17 cellular contexts compared by ENCODE assay signal in the genomic region with DNA sequence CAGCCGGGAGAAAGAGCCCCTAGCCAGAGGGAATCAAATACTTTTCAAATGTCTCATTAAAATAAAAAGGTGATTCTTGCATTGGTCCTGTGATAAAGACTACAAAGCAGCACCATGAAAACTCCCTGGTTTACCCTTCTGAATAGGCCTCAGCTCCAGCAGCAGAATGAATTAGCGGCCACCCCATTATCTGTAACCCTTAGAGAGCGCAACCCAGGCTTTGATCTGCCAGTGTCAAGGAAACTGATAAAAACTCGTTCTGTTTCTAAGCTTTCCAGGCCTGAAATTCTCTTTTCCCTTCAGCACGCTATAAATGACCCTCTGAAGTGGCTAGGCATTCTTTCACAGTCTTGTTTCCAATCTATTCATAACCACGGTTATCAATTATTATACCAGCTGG.
DNase-seq lines count a peak whose midpoint lies in the region; FAIRE-seq and TF ChIP-seq lines count a peak whose summit lies in the region.
"Had no signal": no experiment of that assay in that cellular context is flagged by ENCODE, and none has a peak within 500 bp of the region (broad histone marks: within the 10 kb centered on the region; RNA-seq: fewer than 3 reads in every experiment).

No MANE protein-coding gene starts in this region.

- no peaks in the 10 kb centered on the region for H3K27me3 Mint-ChIP-seq in neural crest cell (ENCODE audit: low read depth)

- H3K36me3 Mint-ChIP-seq in neural crest cell (ENCODE audit: low read depth), result peaks cover 3% of the 10 kb centered on the region

- H3K27ac ChIP-seq in right atrium auricular region (peak overlapping the region; percentile 56 to 62), kidney (ENCODE audit: low read depth in 2 of 2, low read length in 2 of 2) (no peak overlapping the region)
- H3K27ac ChIP-seq: BLaER1 treated with 17β-estradiol and CSF1 and Interleukin-3, amounts not matched to agents 10 nM and 100 nM had no signal

- no peak overlapping the region for H3K9ac ChIP-seq in kidney (ENCODE audit: low read length in 2 of 2)
- H3K9ac ChIP-seq: BLaER1 treated with 17β-estradiol and CSF1 and Interleukin-3, amounts not matched to agents 10 nM and 100 nM had no signal

- intact Hi-C loops in kidney (cut with DNase I), result no loop called here
- intact Hi-C loops in posterior cingulate gyrus (cut with DNase I), result no loop called here

- H3K4me3 Mint-ChIP-seq in neural crest cell, result peak overlapping the region; percentile 18

- no peak for TF ChIP-seq CTCF in BE2C (IDR thresholded peaks at IDR 0.05; ENCODE audit: low read depth, low read length)
- no peak for TF ChIP-seq CTCF in right atrium auricular region (IDR thresholded peaks at IDR 0.05)
- TF ChIP-seq CTCF in neural crest cell (conservative IDR thresholded peaks at IDR 0.05), result no peak
- no peak for TF ChIP-seq CTCF in kidney (IDR thresholded peaks at IDR 0.05; ENCODE audit: borderline replicate concordance, extremely low read depth, insufficient read depth)

- no peak for FAIRE-seq in kidney (lab: Jason Lieb, UNC)
- FAIRE-seq: A204.1, G401.6, K562 had no signal

- H3K4me1 ChIP-seq in BE2C (peaks cover 9% of the 10 kb centered on the region), right atrium auricular region (peaks cover 0 to 26% of the 10 kb centered on the region in 2 donors), kidney (ENCODE audit: control insufficient read depth in 1 of 2, insufficient read depth in 1 of 2, low read depth in 1 of 2, low read length in 2 of 2) (no peaks in the 10 kb centered on the region)
- H3K4me1 ChIP-seq: BLaER1 treated with 17β-estradiol and CSF1 and Interleukin-3, amounts not matched to agents 10 nM and 100 nM had no signal

- peaks cover 11% of the 10 kb centered on the region for H3K9me3 Mint-ChIP-seq in neural crest cell

- peak; percentile 100 for DNase-seq in BE2C
- DNase-seq in NCI-H2227 treated with DMSO at 0.1 percent for 48 hours (lab: John Stamatoyannopoulos, UW), result peak; percentile 6
- DNase-seq in right atrium auricular region (ENCODE audit: low spot score), result no peak
- DNase-seq in neural crest cell (ENCODE audit: low read depth, low spot score), result no peak
- DNase-seq in LoVo (ENCODE audit: low spot score), result no peak
- no peak for DNase-seq in kidney
- DNase-seq in posterior cingulate gyrus, result no peak
- DNase-seq: DMS79 treated with DMSO at 0.1 percent for 48 hours, GOT3, NCI-H1436, NCI-H2029 treated with DMSO at 0.1 percent for 48 hours, NCI-H524, SHP77 had no signal

- peaks cover 75% of the 10 kb centered on the region for H3K4me1 Mint-ChIP-seq in neural crest cell

- H3K9me3 ChIP-seq in BE2C (peaks cover 8% of the 10 kb centered on the region), right atrium auricular region (no peaks in the 10 kb centered on the region), kidney (ENCODE audit: control insufficient read depth in 1 of 2, low read length in 2 of 2) (no peaks in the 10 kb centered on the region)
- H3K9me3 ChIP-seq: BLaER1 treated with 17β-estradiol and CSF1 and Interleukin-3, amounts not matched to agents 10 nM and 100 nM had no signal

- H3K27me3 ChIP-seq in BE2C (no peaks in the 10 kb centered on the region), right atrium auricular region (no peaks in the 10 kb centered on the region)
- H3K27me3 ChIP-seq: BLaER1 treated with 17β-estradiol and CSF1 and Interleukin-3, amounts not matched to agents 10 nM and 100 nM had no signal

- H3K36me3 ChIP-seq in BE2C (no peaks in the 10 kb centered on the region), right atrium auricular region (no peaks in the 10 kb centered on the region), kidney (ENCODE audit: control insufficient read depth in 1 of 2, insufficient read depth in 2 of 2, low read length in 2 of 2) (no peaks in the 10 kb centered on the region)
- H3K36me3 ChIP-seq: BLaER1 treated with 17β-estradiol and CSF1 and Interleukin-3, amounts not matched to agents 10 nM and 100 nM had no signal

- H3K4me3 ChIP-seq in BE2C (ENCODE audit: low read depth, low read length) (no peak overlapping the region), right atrium auricular region (no peak overlapping the region), kidney (ENCODE audit: low read length in 2 of 2) (no peak overlapping the region)
- H3K4me3 ChIP-seq: BLaER1 treated with 17β-estradiol and CSF1 and Interleukin-3, amounts not matched to agents 10 nM and 100 nM; K562 had no signal

- H3K27ac Mint-ChIP-seq in neural crest cell (ENCODE audit: unreplicated experiment), result peak overlapping the region; percentile 37

Comparison
In these comparisons a context has a peak if more than half of its experiments do, and no peak if none do; other contexts are left out.
1. DNase-seq: peak in BE2C (single experiment) and NCI-H2227 treated with DMSO at 0.1 percent for 48 hours (single experiment); none in right atrium auricular region (single experiment), neural crest cell (single experiment), LoVo (single experiment), kidney (single experiment) and posterior cingulate gyrus (0 of 10).
2. H3K27ac ChIP-seq: peak in right atrium auricular region (2 of 2); none in kidney (0 of 2).